Comparison of ENCODE assay signal across 7 cellular contexts in genomic region chr10:9302142-9302746, GRCh38.
DNase-seq lines count a peak whose midpoint lies in the region; ATAC-seq, FAIRE-seq and TF ChIP-seq lines count a peak whose summit lies in the region.

No MANE protein-coding gene starts in this region.

- DNase-seq in D721Med (ENCODE audit: insufficient read length, low spot score) (no peak), NCI-H345 (lab: John Stamatoyannopoulos, UW) (peak; percentile 26), brain microvascular endothelial cell (peak; percentile 31), left lobe of liver (ENCODE audit: low spot score) (no peak), 8988T (no peak), lower leg skin (ENCODE audit: low spot score in 2 of 2) (no peak)

- H3K27me3 ChIP-seq in brain microvascular endothelial cell (replicated peaks): no peaks in the 10 kb centered on the region

- FAIRE-seq in D721Med (lab: Jason Lieb, UNC): no peak

- no peak for TF ChIP-seq POLR2A in lower leg skin (IDR thresholded peaks at IDR 0.05)

- H3K36me3 ChIP-seq in brain microvascular endothelial cell (replicated peaks): no peaks in the 10 kb centered on the region

- WGBS in lower leg skin, 2 donors: 35 to 40% methylated on average over 3 of the region's 3 CpGs

- in situ Hi-C loops in brain microvascular endothelial cell (cut with HindIII; ENCODE audit: low pct_ligation_motif_present, low sequenced_read_pairs): no loop called here

- intact Hi-C loops in lower leg skin (cut with DNase I; ENCODE audit: low total_unique reads): loop anchor here (10.0 kb wide), 1 partner anchor 1777 kb away; no protein-coding TSS in a partner anchor

- H3K27ac ChIP-seq in brain microvascular endothelial cell: no peak overlapping the region

- peak; percentile 50 for TF ChIP-seq CTCF in D721Med (IDR thresholded peaks at IDR 0.05; ENCODE audit: insufficient read depth, missing control alignments)
- TF ChIP-seq CTCF in brain microvascular endothelial cell (IDR thresholded peaks at IDR 0.05; ENCODE audit: low read depth, low read length, missing control alignments): no peak
- TF ChIP-seq CTCF in lower leg skin (IDR thresholded peaks at IDR 0.05): no peak

- ATAC-seq in GM19467 (IDR thresholded peaks at IDR 0.05; ENCODE audit: unreplicated experiment) (peak; percentile 45), left lobe of liver (peak; percentile 76)

- H3K4me3 ChIP-seq in brain microvascular endothelial cell (ENCODE audit: low read depth, low read length) (no peak overlapping the region), lower leg skin (ENCODE audit: low read depth, poor library complexity, severe bottlenecking) (no peak overlapping the region)

Comparison
In these comparisons a context has a peak if more than half of its experiments do, and no peak if none do; other contexts are left out.
1. DNase-seq: peak in NCI-H345 (single experiment) and brain microvascular endothelial cell (single experiment); none in D721Med (single experiment), left lobe of liver (single experiment), 8988T (single experiment) and lower leg skin (0 of 2).